20 cellular contexts compared by ENCODE assay signal in genomic region chr13:97715763-97716162, GRCh38.
"Had no signal": no experiment of that assay in that cellular context is flagged by ENCODE, and none has a peak within 500 bp of the region (broad histone marks: within the 10 kb centered on the region; RNA-seq: fewer than 3 reads in every experiment).

No MANE protein-coding gene starts in this region.

- H3K4me1 Mint-ChIP-seq: endodermal cell; naive thymus-derived CD4-positive, alpha-beta T cell; nephron progenitor cell; stimulated activated memory B cell treated with anti-CD40 and anti-IgM and Interleukin-4, amounts not matched to agents 10 μg/mL and 1 μg/mL and 100 μg/mL, for 72 hours; stimulated activated naive CD8-positive, alpha-beta T cell treated with anti-CD3 and anti-CD28 coated beads, Interleukin-15, amount 100 ng/mL, for 72 hours had no signal

- H3K27ac ChIP-seq: coronary artery, gastroesophageal sphincter, left ventricle myocardium inferior, psoas muscle, spleen, thoracic aorta, transverse colon had no signal

- H3K4me1 ChIP-seq: gastroesophageal sphincter, left ventricle myocardium inferior, psoas muscle, spleen, transverse colon had no signal

- H3K4me3 Mint-ChIP-seq: endodermal cell; naive thymus-derived CD4-positive, alpha-beta T cell; nephron progenitor cell; stimulated activated memory B cell treated with anti-CD40 and anti-IgM and Interleukin-4, amounts not matched to agents 10 μg/mL and 1 μg/mL and 100 μg/mL, for 72 hours; stimulated activated naive CD8-positive, alpha-beta T cell treated with anti-CD3 and anti-CD28 coated beads, Interleukin-15, amount 100 ng/mL, for 72 hours had no signal

- H3K36me3 Mint-ChIP-seq: naive thymus-derived CD4-positive, alpha-beta T cell; stimulated activated memory B cell treated with anti-CD40 and anti-IgM and Interleukin-4, amounts not matched to agents 10 μg/mL and 1 μg/mL and 100 μg/mL, for 72 hours had no signal

- H3K27ac Mint-ChIP-seq: endodermal cell; naive thymus-derived CD4-positive, alpha-beta T cell; nephron progenitor cell; stimulated activated memory B cell treated with anti-CD40 and anti-IgM and Interleukin-4, amounts not matched to agents 10 μg/mL and 1 μg/mL and 100 μg/mL, for 72 hours; stimulated activated naive CD8-positive, alpha-beta T cell treated with anti-CD3 and anti-CD28 coated beads, Interleukin-15, amount 100 ng/mL, for 72 hours had no signal

- ATAC-seq: esophagus mucosa; gastroesophageal sphincter; naive thymus-derived CD4-positive, alpha-beta T cell; psoas muscle; sciatic nerve; stimulated activated memory B cell treated with anti-CD40 and anti-IgM and Interleukin-4, amounts not matched to agents 10 μg/mL and 1 μg/mL and 100 μg/mL, for 72 hours; stimulated activated naive CD8-positive, alpha-beta T cell treated with anti-CD3 and anti-CD28 coated beads, Interleukin-15, amount 100 ng/mL, for 72 hours had no signal

- DNase-seq: effector CD4-positive, alpha-beta T cell; endodermal cell; foreskin fibroblast; glutamatergic neuron; left ventricle myocardium inferior; naive thymus-derived CD4-positive, alpha-beta T cell; nephron progenitor cell; psoas muscle; spleen; stimulated activated CD4-positive, alpha-beta T cell treated with anti-CD3 and anti-CD28 coated beads, Interleukin-15, amount 100 ng/mL, for 24 hours; stimulated activated CD4-positive, alpha-beta T cell treated with anti-CD3 and anti-CD28 coated beads, Interleukin-1b, Interleukin-23, amount 100 ng/mL, for 48 hours; stimulated activated CD4-positive, alpha-beta T cell treated with anti-CD3 and anti-CD28 coated beads, Interleukin-4, amount 100 ng/mL, for 24 hours; stimulated activated naive CD8-positive, alpha-beta T cell treated with anti-CD3 and anti-CD28 coated beads, Interleukin-15, amount 100 ng/mL, for 72 hours; transverse colon had no signal

- H3K9me3 Mint-ChIP-seq: stimulated activated memory B cell treated with anti-CD40 and anti-IgM and Interleukin-4, amounts not matched to agents 10 μg/mL and 1 μg/mL and 100 μg/mL, for 72 hours; stimulated activated naive CD8-positive, alpha-beta T cell treated with anti-CD3 and anti-CD28 coated beads, Interleukin-15, amount 100 ng/mL, for 72 hours had no signal

- H3K4me3 ChIP-seq: coronary artery, gastroesophageal sphincter, left ventricle myocardium inferior, psoas muscle, spleen, thoracic aorta, transverse colon had no signal

- H3K9me3 ChIP-seq: psoas muscle, thoracic aorta had no signal

- H3K36me3 ChIP-seq: gastroesophageal sphincter, left ventricle myocardium inferior, spleen, thoracic aorta, transverse colon had no signal

- H3K27me3 ChIP-seq: gastroesophageal sphincter, spleen, transverse colon had no signal
